In genomic region chr1:8851060-8851459, GRCh38 we compare ENCODE assay signal across 33 cellular contexts.
"Had no signal": no experiment of that assay in that cellular context is flagged by ENCODE, and none has a peak within 500 bp of the region (broad histone marks: within the 10 kb centered on the region; RNA-seq: fewer than 3 reads in every experiment).

No MANE protein-coding gene starts in this region.

- H3K4me3 ChIP-seq: adrenal gland, ascending aorta, body of pancreas, breast epithelium, cardiac muscle cell had no signal

- FAIRE-seq: astrocyte, bronchial epithelial cell had no signal

- ATAC-seq: activated naive CD4-positive, alpha-beta T cell treated with anti-CD3 and anti-CD28 coated beads, Interleukin-2, amount 50 U/mL, for 72 hours; activated naive CD8-positive, alpha-beta T cell treated with anti-CD3 and anti-CD28 coated beads, Interleukin-2, amount 50 U/mL, for 24 hours; activated T-cell treated with anti-CD3 and anti-CD28 coated beads, Interleukin-2, amount 50 U/mL, for 4 hours; activated T-cell treated with anti-CD3 and anti-CD28 coated beads, Interleukin-2, amount 50 U/mL, for 72 hours; activated T-helper 17 cell treated with anti-CD3 and anti-CD28 coated beads, Interleukin-2, amount 50 U/mL, for 72 hours; body of pancreas had no signal

- H3K27me3 ChIP-seq: adrenal gland, ascending aorta, body of pancreas, brain microvascular endothelial cell, breast epithelium, cardiac muscle cell had no signal

- H3K27ac ChIP-seq: adrenal gland, ascending aorta, body of pancreas, brain microvascular endothelial cell, breast epithelium, cardiac muscle cell had no signal

- DNase-seq: activated effector memory CD4-positive, alpha-beta T cell treated with anti-CD3 and anti-CD28 coated beads, Interleukin-2, amount 50 U/mL, for 16 hours; activated effector memory CD4-positive, alpha-beta T cell treated with Interleukin-2 at 50 U/mL for 16 hours; activated gamma-delta T cell; activated gamma-delta T cell treated with Interleukin-2 at 50 U/mL for 16 hours; activated naive CD4-positive, alpha-beta T cell; activated naive CD4-positive, alpha-beta T cell treated with anti-CD3 and anti-CD28 coated beads for 36 hours; activated naive CD4-positive, alpha-beta T cell treated with anti-CD3 and anti-CD28 coated beads, Interleukin-2, amount 10 ng/mL, durations not matched to agents 7 days and 5 days; activated naive CD4-positive, alpha-beta T cell treated with anti-CD3 and anti-CD28 coated beads, Interleukin-2, amount 50 U/mL, for 16 hours; activated naive CD4-positive, alpha-beta T cell treated with Interleukin-2 at 50 U/mL for 16 hours; activated naive CD8-positive, alpha-beta T cell treated with anti-CD3 and anti-CD28 coated beads for 36 hours; activated naive CD8-positive, alpha-beta T cell treated with anti-CD3 and anti-CD28 coated beads, Interleukin-2, amount 10 ng/mL, durations not matched to agents 7 days and 5 days; activated naive CD8-positive, alpha-beta T cell treated with anti-CD3 and anti-CD28 coated beads, Interleukin-2, amount 50 U/mL, for 24 hours; activated T-cell treated with anti-CD3 and anti-CD28 coated beads, Interleukin-2, amount 50 U/mL, for 24 hours; activated T-cell treated with anti-CD3 and anti-CD28 coated beads, Interleukin-2, amount 50 U/mL, for 4 hours; activated T-cell treated with anti-CD3 and anti-CD28 coated beads, Interleukin-2, amount 50 U/mL, for 48 hours; activated T-cell treated with anti-CD3 and anti-CD28 coated beads, Interleukin-2, amount 50 U/mL, for 72 hours; adrenal gland; amniotic stem cell; amygdala; anterior cingulate cortex; aorta; body of pancreas; brain microvascular endothelial cell; caudate nucleus; central memory CD4-positive, alpha-beta T cell; cerebellar nuclear complex had no signal

- H3K36me3 ChIP-seq: adrenal gland, ascending aorta, brain microvascular endothelial cell, breast epithelium, cardiac muscle cell had no signal

- H3K9me3 ChIP-seq: adrenal gland, ascending aorta, body of pancreas, breast epithelium had no signal
